Comparison of ENCODE assay signal across 13 cellular contexts in the genomic region with DNA sequence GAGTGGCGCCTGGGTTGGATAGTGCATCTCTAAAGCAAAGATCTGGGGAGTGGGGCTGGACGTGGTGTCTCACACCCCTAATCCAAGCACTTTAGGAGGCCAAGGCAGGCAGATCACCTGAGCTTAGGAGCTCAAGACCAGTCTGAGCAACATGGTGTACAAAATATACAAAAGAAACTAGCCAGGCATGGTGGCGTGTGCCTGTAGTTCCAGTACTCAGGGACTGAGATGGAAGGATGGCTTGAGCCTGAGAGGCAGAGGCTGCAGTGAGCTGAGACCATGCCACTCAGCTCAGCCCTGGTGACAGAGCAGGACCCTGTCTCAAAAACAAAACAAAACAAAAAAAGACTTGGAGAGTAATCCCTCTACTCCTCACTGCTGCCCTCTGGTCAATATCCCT.
"Had no signal": no experiment of that assay in that cellular context is flagged by ENCODE, and none has a peak within 500 bp of the region (broad histone marks: within the 10 kb centered on the region; RNA-seq: fewer than 3 reads in every experiment).

No MANE protein-coding gene starts in this region.

- H3K4me1 ChIP-seq: testis had no signal

- H3K27ac ChIP-seq: testis had no signal

- H3K9me3 ChIP-seq: right atrium auricular region, testis had no signal

- H3K4me3 ChIP-seq: right atrium auricular region, testis had no signal

- DNase-seq: activated B cell treated with CpG ODN at 0.5 μM for 24 hours; activated CD4-positive, alpha-beta T cell treated with anti-CD3 and anti-CD28 coated beads, Interleukin-2, amount 10 ng/mL, durations not matched to agents 24 days and 14 days; activated naive CD4-positive, alpha-beta T cell treated with Interleukin-2 at 50 U/mL for 16 hours; activated naive CD8-positive, alpha-beta T cell treated with anti-CD3 and anti-CD28 coated beads, Interleukin-2, amount 50 U/mL, for 24 hours; caudate nucleus; effector memory CD8-positive, alpha-beta T cell; glutamatergic neuron; Right ventricle myocardium superior; stimulated activated CD4-positive, alpha-beta T cell treated with anti-CD3 and anti-CD28 coated beads, Interleukin-2, amount 100 ng/mL, for 24 hours; stimulated activated naive CD4-positive, alpha-beta T cell treated with Interleukin-2 at 50 U/mL for 16 hours; T-helper 17 cell; testis had no signal

- ATAC-seq: activated naive CD8-positive, alpha-beta T cell treated with anti-CD3 and anti-CD28 coated beads, Interleukin-2, amount 50 U/mL, for 24 hours; effector memory CD8-positive, alpha-beta T cell; T-helper 17 cell had no signal

- H3K27me3 ChIP-seq: right atrium auricular region, testis had no signal
